In the genomic region with DNA sequence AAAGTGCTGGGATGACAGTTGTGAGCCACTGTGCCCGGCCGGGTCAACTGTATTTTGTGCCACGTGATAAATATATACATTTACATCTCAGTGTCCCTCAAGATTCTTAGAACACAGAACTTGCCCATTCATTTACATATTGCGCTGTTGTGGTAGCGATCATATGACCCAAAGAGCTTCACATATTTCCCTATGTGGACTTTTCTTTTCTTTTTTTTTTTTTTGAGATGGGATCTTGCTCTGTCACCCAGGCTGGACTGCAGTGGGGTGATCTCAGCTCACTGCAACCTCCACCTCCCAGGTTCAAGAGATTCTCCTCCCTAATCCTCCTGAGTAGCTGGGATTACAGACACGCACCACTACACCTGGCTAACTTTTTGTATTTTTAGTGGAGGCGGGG, we compare ENCODE assay signal across 14 cellular contexts.
"Had no signal": no experiment of that assay in that cellular context is flagged by ENCODE, and none has a peak within 500 bp of the region (broad histone marks: within the 10 kb centered on the region; RNA-seq: fewer than 3 reads in every experiment).

No MANE protein-coding gene starts in this region.

- H3K9me3 ChIP-seq: body of pancreas, prostate gland, sigmoid colon had no signal

- DNase-seq: activated CD4-positive, alpha-beta T cell treated with anti-CD3 and anti-CD28 coated beads, Interleukin-2, amount 10 ng/mL, durations not matched to agents 7 days and 5 days; activated CD8-positive, alpha-beta T cell treated with anti-CD3 and anti-CD28 coated beads, Interleukin-2, amount 10 ng/mL, durations not matched to agents 7 days and 5 days; activated naive CD4-positive, alpha-beta T cell treated with anti-CD3 and anti-CD28 coated beads for 36 hours; activated T-cell treated with anti-CD3 and anti-CD28 coated beads, Interleukin-2, amount 50 U/mL, for 4 hours; glutamatergic neuron; sigmoid colon; stimulated activated naive B cell treated with anti-CD40 and anti-IgM and Interleukin-4, amounts not matched to agents 10 μg/mL and 1 μg/mL and 100 μg/mL, for 72 hours had no signal

- H3K27me3 Mint-ChIP-seq: activated CD4-positive, alpha-beta T cell treated with anti-CD3 and anti-CD28 coated beads, Interleukin-2, amount 10 ng/mL, durations not matched to agents 7 days and 5 days; central memory CD8-positive, alpha-beta T cell; stimulated activated naive B cell treated with anti-CD40 and anti-IgM and Interleukin-4, amounts not matched to agents 10 μg/mL and 1 μg/mL and 100 μg/mL, for 72 hours had no signal

- H3K4me3 ChIP-seq: body of pancreas, coronary artery, prostate gland, sigmoid colon had no signal

- H3K4me1 ChIP-seq: foreskin keratinocyte, prostate gland had no signal

- H3K27ac ChIP-seq: foreskin keratinocyte, sigmoid colon had no signal

- ATAC-seq: activated CD8-positive, alpha-beta T cell treated with anti-CD3 and anti-CD28 coated beads, Interleukin-2, amount 10 ng/mL, durations not matched to agents 7 days and 5 days; activated T-cell treated with anti-CD3 and anti-CD28 coated beads, Interleukin-2, amount 50 U/mL, for 4 hours; foreskin keratinocyte; SK-N-SH treated with all-trans-retinoic acid at 6 μM for 48 hours; stimulated activated naive B cell treated with anti-CD40 and anti-IgM and Interleukin-4, amounts not matched to agents 10 μg/mL and 1 μg/mL and 100 μg/mL, for 72 hours had no signal

- H3K27ac Mint-ChIP-seq: activated CD4-positive, alpha-beta T cell treated with anti-CD3 and anti-CD28 coated beads, Interleukin-2, amount 10 ng/mL, durations not matched to agents 7 days and 5 days; activated CD8-positive, alpha-beta T cell treated with anti-CD3 and anti-CD28 coated beads, Interleukin-2, amount 10 ng/mL, durations not matched to agents 7 days and 5 days; activated naive CD4-positive, alpha-beta T cell treated with anti-CD3 and anti-CD28 coated beads for 36 hours; stimulated activated naive B cell treated with anti-CD40 and anti-IgM and Interleukin-4, amounts not matched to agents 10 μg/mL and 1 μg/mL and 100 μg/mL, for 72 hours had no signal

- H3K9me3 Mint-ChIP-seq: neural crest cell had no signal

- H3K36me3 ChIP-seq: prostate gland, sigmoid colon had no signal

- H3K27me3 ChIP-seq: body of pancreas, foreskin keratinocyte, sigmoid colon had no signal

- H3K4me3 Mint-ChIP-seq: activated CD4-positive, alpha-beta T cell treated with anti-CD3 and anti-CD28 coated beads, Interleukin-2, amount 10 ng/mL, durations not matched to agents 7 days and 5 days; activated CD8-positive, alpha-beta T cell treated with anti-CD3 and anti-CD28 coated beads, Interleukin-2, amount 10 ng/mL, durations not matched to agents 7 days and 5 days; activated naive CD4-positive, alpha-beta T cell treated with anti-CD3 and anti-CD28 coated beads for 36 hours; activated T-cell treated with anti-CD3 and anti-CD28 coated beads, Interleukin-2, amount 50 U/mL, for 4 hours; central memory CD8-positive, alpha-beta T cell; stimulated activated naive B cell treated with anti-CD40 and anti-IgM and Interleukin-4, amounts not matched to agents 10 μg/mL and 1 μg/mL and 100 μg/mL, for 72 hours had no signal
